In the genomic region with DNA sequence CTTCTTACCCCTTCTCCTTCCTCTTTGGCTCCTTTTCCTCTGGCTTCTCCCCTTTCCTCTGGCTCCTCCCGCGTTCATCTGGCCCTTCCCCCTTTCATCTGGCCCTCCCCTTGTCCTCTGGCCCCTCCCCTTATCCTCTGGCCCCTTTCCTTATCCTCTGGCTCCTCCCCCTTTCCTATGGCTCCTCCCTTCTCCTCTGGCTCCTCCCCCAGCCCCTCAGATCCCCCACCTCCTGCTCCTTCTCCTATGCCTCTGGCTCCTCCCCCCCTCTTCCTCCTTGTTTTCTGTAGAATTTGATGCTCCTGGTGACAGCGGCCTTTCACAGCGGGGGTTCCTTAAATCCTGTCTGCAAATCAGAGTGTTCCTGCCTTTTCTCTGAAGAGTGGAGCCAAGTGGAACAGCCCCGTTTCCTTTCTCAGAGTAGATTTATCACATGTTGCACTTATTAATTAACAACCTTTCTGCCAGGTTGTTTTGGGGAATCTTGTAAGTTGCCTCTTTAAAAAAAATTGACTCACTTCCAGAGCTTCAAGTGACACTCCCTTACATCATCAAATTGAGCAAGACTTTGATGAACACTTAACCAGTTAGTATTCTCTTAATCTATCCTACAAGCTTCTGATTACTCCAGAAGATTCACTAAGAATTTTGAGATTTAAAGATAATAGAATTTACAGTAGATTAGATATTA, we compare ENCODE assay signal across 14 cellular contexts. TPM values are rescaled to one million over a fixed set of nuclear protein-coding genes. Genes with fewer than 3 reads are reported as not detected.
DNase-seq lines count a peak whose midpoint lies in the region; ATAC-seq and TF ChIP-seq lines count a peak whose summit lies in the region.
"Had no signal": no experiment of that assay in that cellular context is flagged by ENCODE, and none has a peak within 500 bp of the region (broad histone marks: within the 10 kb centered on the region; RNA-seq: fewer than 3 reads in every experiment).

No MANE protein-coding gene starts in this region.

- no peaks in the 10 kb centered on the region for H3K36me3 ChIP-seq in breast epithelium

- H3K4me3 ChIP-seq in breast epithelium: no peak overlapping the region
- H3K4me3 ChIP-seq: coronary artery, sigmoid colon had no signal

- intact Hi-C loops in breast epithelium (cut with DNase I; ENCODE audit: low total_unique reads): no loop called here
- intact Hi-C loops in natural killer cell (cut with micrococcal nuclease): no loop called here

- no peaks in the 10 kb centered on the region for H3K36me3 Mint-ChIP-seq in natural killer cell
- H3K36me3 Mint-ChIP-seq: stimulated activated effector memory CD8-positive, alpha-beta T cell treated with anti-CD3 and anti-CD28 coated beads, Interleukin-12 subunit alpha, Interleukin-12 subunit beta, amount 100 ng/mL, for 72 hours had no signal

- H3K4me1 ChIP-seq in breast epithelium: no peaks in the 10 kb centered on the region
- H3K4me1 ChIP-seq: sigmoid colon had no signal

- no peak overlapping the region for H3K4me3 Mint-ChIP-seq in natural killer cell
- H3K4me3 Mint-ChIP-seq: stimulated activated effector memory CD8-positive, alpha-beta T cell treated with anti-CD3 and anti-CD28 coated beads, Interleukin-12 subunit alpha, Interleukin-12 subunit beta, amount 100 ng/mL, for 72 hours had no signal

- no peaks in the 10 kb centered on the region for H3K27me3 ChIP-seq in breast epithelium
- H3K27me3 ChIP-seq: sigmoid colon had no signal

- H3K9me3 Mint-ChIP-seq in natural killer cell: no peaks in the 10 kb centered on the region
- H3K9me3 Mint-ChIP-seq: stimulated activated effector memory CD8-positive, alpha-beta T cell treated with anti-CD3 and anti-CD28 coated beads, Interleukin-12 subunit alpha, Interleukin-12 subunit beta, amount 100 ng/mL, for 72 hours had no signal

- H3K27ac Mint-ChIP-seq in natural killer cell: no peak overlapping the region
- H3K27ac Mint-ChIP-seq: stimulated activated effector memory CD8-positive, alpha-beta T cell treated with anti-CD3 and anti-CD28 coated beads, Interleukin-12 subunit alpha, Interleukin-12 subunit beta, amount 100 ng/mL, for 72 hours had no signal

- peaks cover 13 to 26% of the 10 kb centered on the region in 2 donors for H3K27me3 Mint-ChIP-seq in natural killer cell (ENCODE audit: low read depth in 2 of 2)

- H3K4me1 Mint-ChIP-seq in natural killer cell: no peaks in the 10 kb centered on the region
- H3K4me1 Mint-ChIP-seq: stimulated activated effector memory CD8-positive, alpha-beta T cell treated with anti-CD3 and anti-CD28 coated beads, Interleukin-12 subunit alpha, Interleukin-12 subunit beta, amount 100 ng/mL, for 72 hours had no signal

- TF ChIP-seq CTCF in breast epithelium (IDR thresholded peaks at IDR 0.05) (no peak), natural killer cell (IDR thresholded peaks at IDR 0.05) (no peak)

- H3K9me3 ChIP-seq in breast epithelium: no peaks in the 10 kb centered on the region
- H3K9me3 ChIP-seq: sigmoid colon had no signal

- no peak for TF ChIP-seq POLR2A in breast epithelium (IDR thresholded peaks at IDR 0.05)

- peak overlapping the region; percentile 43 to 48 for H3K27ac ChIP-seq in breast epithelium
- H3K27ac ChIP-seq: coronary artery, sigmoid colon had no signal

- no peak for ATAC-seq in HG02970 (IDR thresholded peaks at IDR 0.05; ENCODE audit: low FRiP score, unreplicated experiment)
- no peak for ATAC-seq in GM19463 (IDR thresholded peaks at IDR 0.05; ENCODE audit: unreplicated experiment)
- ATAC-seq in natural killer cell: no peak
- ATAC-seq: stimulated activated effector memory CD8-positive, alpha-beta T cell treated with anti-CD3 and anti-CD28 coated beads, Interleukin-12 subunit alpha, Interleukin-12 subunit beta, amount 100 ng/mL, for 72 hours had no signal

- DNase-seq in CMK (ENCODE audit: low read depth) (peak; percentile 24), HT-29 (ENCODE audit: low spot score) (peak; percentile 57), breast epithelium (ENCODE audit: low spot score in 2 of 2) (no peak), iris pigment epithelial cell (ENCODE audit: low read depth) (peak; percentile 31), NCI-H2029 (lab: John Stamatoyannopoulos, UW) (no peak), natural killer cell (no peak)
- DNase-seq: activated T-cell treated with anti-CD3 and anti-CD28 coated beads, Interleukin-2, amount 50 U/mL, for 1 hour; GDM1; NCI-H1105; sigmoid colon had no signal

RNA-seq across cellular contexts. Expression of a gene that starts 27.9 kb away (rescaled TPM):
- 0.21 TPM in 1 of 2 replicates, not detected in the other for total RNA-seq in HT-29 (2014; rRNA removed; shearing (Covaris generic))
- total RNA-seq in breast epithelium (10 to 100 TPM in 1 of 3 donors, not detected in 2; 20.0 TPM), natural killer cell (not detected)

RNA-seq across cellular contexts. Expression of a gene that starts 32.3 kb away (rescaled TPM):
- total RNA-seq in HT-29 (2014; rRNA removed; shearing (Covaris generic)): not detected in 2 replicates
- total RNA-seq in breast epithelium (1 to 10 TPM in 1 of 3 donors, under 1 TPM in 1, not detected in 1; 0.29 to 3.3 TPM), natural killer cell (not detected)

RNA-seq across cellular contexts. Expression of a gene that starts 44.4 kb away (rescaled TPM):
- total RNA-seq in HT-29 (2014; rRNA removed; shearing (Covaris generic)): 5.4 and 7.3 TPM in 2 replicates
- total RNA-seq in breast epithelium (10 to 100 TPM; 34.1 to 44.8 (median 39.2) TPM), natural killer cell (10 to 100 TPM in 2 of 3 donors, 1 to 10 TPM in 1; 9.0 to 17.0 (median 10.5) TPM)

Comparison
In these comparisons a context has a peak if more than half of its experiments do, and no peak if none do; other contexts are left out.
1. DNase-seq: peak in CMK (single experiment), HT-29 (single experiment) and iris pigment epithelial cell (single experiment); none in breast epithelium (0 of 2), NCI-H2029 (single experiment) and natural killer cell (single experiment).